In genomic region chr3:71849674-71850073, GRCh38 we compare ENCODE assay signal across 16 cellular contexts.
A peak's percentile ranks its signal among the peaks of the same experiment; 100 is the strongest.
DNase-seq lines count a peak whose midpoint lies in the region; ATAC-seq lines count a peak whose summit lies in the region.
"Had no signal": no experiment of that assay in that cellular context is flagged by ENCODE, and none has a peak within 500 bp of the region (broad histone marks: within the 10 kb centered on the region; RNA-seq: fewer than 3 reads in every experiment).

No MANE protein-coding gene starts in this region.

- no peak overlapping the region for H3K18ac ChIP-seq in trophoblast cell (ENCODE audit: low read length)

- H3K4me3 ChIP-seq in trophoblast cell (ENCODE audit: low read depth, low read length): no peak overlapping the region
- H3K4me3 ChIP-seq: BLaER1 treated with 17β-estradiol and CSF1 and Interleukin-3, amounts not matched to agents 10 nM and 100 nM; GM12878 had no signal

- no peaks in the 10 kb centered on the region for H3K79me2 ChIP-seq in trophoblast cell (ENCODE audit: control insufficient read depth, insufficient read depth, low read length, poor library complexity)

- H2AK5ac ChIP-seq in trophoblast cell (ENCODE audit: low read length): no peak overlapping the region

- no peak overlapping the region for H3K14ac ChIP-seq in trophoblast cell (ENCODE audit: low read length)

- peak; percentile 22 for ATAC-seq in esophagus mucosa
- no peak for ATAC-seq in HG02852 (IDR thresholded peaks at IDR 0.05; ENCODE audit: unreplicated experiment)
- ATAC-seq: GM12878 had no signal

- no peaks in the 10 kb centered on the region for H3K27me3 ChIP-seq in trophoblast cell (ENCODE audit: insufficient read depth, low read length)
- H3K27me3 ChIP-seq: BLaER1 treated with 17β-estradiol and CSF1 and Interleukin-3, amounts not matched to agents 10 nM and 100 nM had no signal

- no peak overlapping the region for H4K12ac ChIP-seq in trophoblast cell (ENCODE audit: low read depth, low read length)

- H3K4ac ChIP-seq in trophoblast cell (ENCODE audit: low read depth, low read length): no peak overlapping the region

- H4K91ac ChIP-seq in trophoblast cell (ENCODE audit: low read depth, low read length): no peak overlapping the region

- no peak overlapping the region for H2AFZ ChIP-seq in trophoblast cell (ENCODE audit: insufficient read depth, low read length, poor library complexity)

- H3K23ac ChIP-seq in trophoblast cell (ENCODE audit: low read length): no peak overlapping the region

- peak; percentile 2 for DNase-seq in NCI-H226
- DNase-seq in SW480 (ENCODE audit: low spot score): peak; percentile 8
- no peak for DNase-seq in trophoblast cell
- DNase-seq in NCI-H526 treated with DMSO at 0.1 percent for 48 hours (lab: John Stamatoyannopoulos, UW): no peak
- DNase-seq: CD4-positive, CD25-positive, alpha-beta regulatory T cell; CD8-positive, alpha-beta memory T cell; COR-L47; DMS 273 treated with DMSO at 0.1 percent for 48 hours; DMS53; DND-41; EL; H9 had no signal

- no peaks in the 10 kb centered on the region for H3K36me3 ChIP-seq in trophoblast cell (ENCODE audit: control insufficient read depth in 1 of 2, insufficient read depth in 2 of 2, low read length in 2 of 2)
- H3K36me3 ChIP-seq: BLaER1 treated with 17β-estradiol and CSF1 and Interleukin-3, amounts not matched to agents 10 nM and 100 nM had no signal

- no peak overlapping the region for H3K9ac ChIP-seq in trophoblast cell (ENCODE audit: low read length)
- H3K9ac ChIP-seq: BLaER1 treated with 17β-estradiol and CSF1 and Interleukin-3, amounts not matched to agents 10 nM and 100 nM had no signal

- H3K4me1 ChIP-seq in trophoblast cell (ENCODE audit: control insufficient read depth in 1 of 2, insufficient read depth in 2 of 2, low read length in 2 of 2): no peaks in the 10 kb centered on the region

- H3K4me2 ChIP-seq in trophoblast cell (ENCODE audit: low read length): no peak overlapping the region

- no peak overlapping the region for H2BK5ac ChIP-seq in trophoblast cell (ENCODE audit: low read depth, low read length, poor library complexity)

- no peak overlapping the region for H2BK12ac ChIP-seq in trophoblast cell (ENCODE audit: low read length)

- no peak overlapping the region for H3K27ac ChIP-seq in trophoblast cell (ENCODE audit: low read depth, low read length)

- H2BK120ac ChIP-seq in trophoblast cell (ENCODE audit: insufficient read depth, low read length, poor library complexity): no peak overlapping the region

- no peaks in the 10 kb centered on the region for H3K9me3 ChIP-seq in trophoblast cell (ENCODE audit: insufficient read depth, low read depth, low read length)

- no peaks in the 10 kb centered on the region for H3K79me1 ChIP-seq in trophoblast cell (ENCODE audit: low read length)

- no peak overlapping the region for H4K8ac ChIP-seq in trophoblast cell (ENCODE audit: low read depth, low read length)

Comparison
In these comparisons a context has a peak if more than half of its experiments do, and no peak if none do; other contexts are left out.
1. DNase-seq: peak in NCI-H226 (single experiment) and SW480 (single experiment); none in trophoblast cell (0 of 2) and NCI-H526 treated with DMSO at 0.1 percent for 48 hours (single experiment).